In genomic region chr3:128309026-128309425, GRCh38 we compare ENCODE assay signal across 1 cellular context.
TF ChIP-seq lines count a peak whose summit lies in the region.

No MANE protein-coding gene starts in this region.

TF ChIP-seq in WTC11, 78 proteins besides CTCF, POLR2A, EP300 and RAD21 (continued from another document):
- TF ChIP-seq, protein P1, sequence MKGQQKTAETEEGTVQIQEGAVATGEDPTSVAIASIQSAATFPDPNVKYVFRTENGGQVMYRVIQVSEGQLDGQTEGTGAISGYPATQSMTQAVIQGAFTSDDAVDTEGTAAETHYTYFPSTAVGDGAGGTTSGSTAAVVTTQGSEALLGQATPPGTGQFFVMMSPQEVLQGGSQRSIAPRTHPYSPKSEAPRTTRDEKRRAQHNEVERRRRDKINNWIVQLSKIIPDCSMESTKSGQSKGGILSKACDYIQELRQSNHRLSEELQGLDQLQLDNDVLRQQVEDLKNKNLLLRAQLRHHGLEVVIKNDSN (CRISPR knock-in tag; IDR thresholded peaks at IDR 0.05): no peak
- TF ChIP-seq E2F5 (CRISPR knock-in tag; IDR thresholded peaks at IDR 0.05): no peak
- TF ChIP-seq, protein P2, sequence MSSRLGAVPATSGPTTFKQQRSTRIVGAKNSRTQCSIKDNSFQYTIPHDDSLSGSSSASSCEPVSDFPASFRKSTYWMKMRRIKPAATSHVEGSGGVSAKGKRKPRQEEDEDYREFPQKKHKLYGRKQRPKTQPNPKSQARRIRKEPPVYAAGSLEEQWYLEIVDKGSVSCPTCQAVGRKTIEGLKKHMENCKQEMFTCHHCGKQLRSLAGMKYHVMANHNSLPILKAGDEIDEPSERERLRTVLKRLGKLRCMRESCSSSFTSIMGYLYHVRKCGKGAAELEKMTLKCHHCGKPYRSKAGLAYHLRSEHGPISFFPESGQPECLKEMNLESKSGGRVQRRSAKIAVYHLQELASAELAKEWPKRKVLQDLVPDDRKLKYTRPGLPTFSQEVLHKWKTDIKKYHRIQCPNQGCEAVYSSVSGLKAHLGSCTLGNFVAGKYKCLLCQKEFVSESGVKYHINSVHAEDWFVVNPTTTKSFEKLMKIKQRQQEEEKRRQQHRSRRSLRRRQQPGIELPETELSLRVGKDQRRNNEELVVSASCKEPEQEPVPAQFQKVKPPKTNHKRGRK (CRISPR knock-in tag; IDR thresholded peaks at IDR 0.05; ENCODE audit: borderline replicate concordance): no peak
- TF ChIP-seq ZNF317 (CRISPR knock-in tag; IDR thresholded peaks at IDR 0.05; ENCODE audit: borderline replicate concordance, low read depth): no peak
- TF ChIP-seq, protein P3, sequence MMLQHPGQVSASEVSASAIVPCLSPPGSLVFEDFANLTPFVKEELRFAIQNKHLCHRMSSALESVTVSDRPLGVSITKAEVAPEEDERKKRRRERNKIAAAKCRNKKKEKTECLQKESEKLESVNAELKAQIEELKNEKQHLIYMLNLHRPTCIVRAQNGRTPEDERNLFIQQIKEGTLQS (CRISPR knock-in tag; conservative IDR thresholded peaks at IDR 0.05): no peak
- TF ChIP-seq NR1H2 (CRISPR knock-in tag; IDR thresholded peaks at IDR 0.05): no peak
